ENCODE assay signal across 8 cellular contexts in the genomic region with DNA sequence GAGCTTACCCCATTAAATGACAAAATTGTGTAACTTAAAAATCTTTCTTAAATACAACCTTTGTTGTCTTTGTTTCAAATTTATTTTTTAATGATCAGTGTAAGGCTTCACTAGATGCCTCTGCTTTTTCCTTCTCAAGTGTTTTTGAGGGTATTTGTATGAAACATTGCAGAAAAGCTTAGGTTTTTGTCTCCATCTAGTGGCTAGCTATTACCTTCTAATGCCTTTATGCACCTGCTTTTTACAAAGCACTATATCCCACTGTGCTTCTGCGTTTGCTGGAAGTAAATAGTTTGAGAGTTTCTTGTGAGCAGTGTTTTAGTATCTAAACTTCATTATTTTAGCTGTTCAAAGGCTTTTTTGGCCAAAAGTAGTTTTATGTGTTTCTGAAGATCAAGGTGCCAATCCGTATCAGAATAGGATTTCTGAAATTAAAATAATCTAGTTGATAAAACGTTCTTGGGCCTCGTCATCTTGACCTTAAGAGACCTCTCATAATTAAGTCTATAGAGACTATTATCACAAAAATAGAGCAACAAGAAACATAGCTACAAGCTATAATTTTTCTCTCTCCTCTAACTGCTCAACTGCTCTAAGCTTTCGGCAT. TPM values are rescaled to one million over a fixed set of nuclear protein-coding genes. Genes with fewer than 3 reads are reported as not detected.
DNase-seq lines count a peak whose midpoint lies in the region; ATAC-seq and TF ChIP-seq lines count a peak whose summit lies in the region.

No MANE protein-coding gene starts in this region.

- intact Hi-C loops in esophagus muscularis mucosa (cut with DNase I): loop anchor here (2.0 kb wide), 1 partner anchor 155 kb away; no protein-coding TSS in a partner anchor

- no peaks in the 10 kb centered on the region for H3K4me1 Mint-ChIP-seq in nephron progenitor cell

- no peaks in the 10 kb centered on the region for H3K27me3 Mint-ChIP-seq in nephron progenitor cell (ENCODE audit: low read depth, poor library complexity)

- TF ChIP-seq POLR2A in esophagus muscularis mucosa (IDR thresholded peaks at IDR 0.05; ENCODE audit: low read depth): no peak

- no peak for TF ChIP-seq EP300 in esophagus muscularis mucosa (IDR thresholded peaks at IDR 0.05)

- ATAC-seq in activated CD4-positive, CD25-positive, alpha-beta regulatory T cell treated with anti-CD3 and anti-CD28 coated beads, Interleukin-2, amount 50 U/mL, for 24 hours: peak; percentile 53 to 64

- H3K27me3 ChIP-seq in esophagus muscularis mucosa: no peaks in the 10 kb centered on the region

- no peak overlapping the region for H3K4me3 Mint-ChIP-seq in nephron progenitor cell

- H3K36me3 ChIP-seq in esophagus muscularis mucosa: peaks cover 12 to 44% (median 40%) of the 10 kb centered on the region in 4 donors

- TF ChIP-seq CTCF in esophagus muscularis mucosa (IDR thresholded peaks at IDR 0.05) (peak; percentile 54 to 68 (median 60)), nephron progenitor cell (IDR thresholded peaks at IDR 0.05) (peak; percentile 71)

- peaks cover 40% of the 10 kb centered on the region for H3K36me3 Mint-ChIP-seq in nephron progenitor cell (ENCODE audit: low read depth)

- no peaks in the 10 kb centered on the region for H3K4me1 ChIP-seq in esophagus muscularis mucosa

- no peak overlapping the region for H3K27ac ChIP-seq in esophagus muscularis mucosa (replicated peaks in 1 of 4)

- no peak for DNase-seq in activated CD4-positive, CD25-positive, alpha-beta regulatory T cell (lab: John Stamatoyannopoulos, UW)
- DNase-seq in M059J (ENCODE audit: low read depth) (peak; percentile 65), SHP77 (lab: John Stamatoyannopoulos, UW) (peak; percentile 33 to 39), esophagus muscularis mucosa (ENCODE audit: extremely low spot score) (no peak), nephron progenitor cell (no peak), HK-2 (ENCODE audit: unreplicated experiment) (no peak), activated gamma-delta T cell treated with Interleukin-2 at 50 U/mL for 16 hours (no peak)

- peaks cover 17% of the 10 kb centered on the region for H3K9me3 Mint-ChIP-seq in nephron progenitor cell

- H3K27ac Mint-ChIP-seq in nephron progenitor cell: no peak overlapping the region

- 50% methylated on average over 5 of the region's 5 CpGs for WGBS in esophagus muscularis mucosa

- no peak overlapping the region for H3K4me3 ChIP-seq in esophagus muscularis mucosa

- H3K9me3 ChIP-seq in esophagus muscularis mucosa: no peaks in the 10 kb centered on the region

RNA-seq across cellular contexts. Expression of a gene that starts 47.0 kb away (rescaled TPM):
- total RNA-seq in M059J (2014; rRNA removed; shearing (Covaris generic)): 31.8 and 43.4 TPM in 2 replicates
- 10 to 100 TPM; 32.6 to 38.1 (median 34.7) TPM for total RNA-seq in esophagus muscularis mucosa

RNA-seq across cellular contexts. Expression of a gene that starts 56.2 kb away (rescaled TPM):
- total RNA-seq in M059J (2014; rRNA removed; shearing (Covaris generic)): 5.8 and 10.9 TPM in 2 replicates
- under 1 TPM in 3 of 4 donors, not detected in 1; 0.19 to 0.98 (median 0.33) TPM for total RNA-seq in esophagus muscularis mucosa

Comparison
In these comparisons a context has a peak if more than half of its experiments do, and no peak if none do; other contexts are left out.
1. DNase-seq: peak in M059J (single experiment) and SHP77 (2 of 2); none in activated CD4-positive, CD25-positive, alpha-beta regulatory T cell (0 of 4), esophagus muscularis mucosa (single experiment), nephron progenitor cell (single experiment), HK-2 (single experiment) and activated gamma-delta T cell treated with Interleukin-2 at 50 U/mL for 16 hours (single experiment).